In the genomic region with DNA sequence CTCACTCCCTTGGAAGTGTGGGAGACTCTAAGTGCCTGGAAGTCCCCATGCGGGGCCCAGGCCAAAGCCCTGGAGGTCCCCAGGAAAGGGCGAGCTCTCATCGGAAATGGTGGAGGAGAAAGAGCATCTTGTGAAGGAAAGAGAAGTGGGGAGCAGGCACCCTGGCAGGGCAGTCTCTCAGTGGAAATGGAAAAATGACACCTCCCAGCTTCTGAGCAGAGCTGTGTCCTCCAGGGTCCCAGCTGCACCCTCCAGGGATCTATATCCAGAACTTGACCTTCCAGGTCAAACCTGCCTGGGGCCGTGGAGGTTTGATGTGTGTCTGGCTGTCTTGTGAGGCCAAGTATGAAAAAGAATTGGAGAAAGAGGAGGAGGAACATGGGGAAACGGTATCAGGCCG, we compare ENCODE assay signal across 21 cellular contexts. TPM values are rescaled to one million over a fixed set of nuclear protein-coding genes. Genes with fewer than 3 reads are reported as not detected.
DNase-seq lines count a peak whose midpoint lies in the region; ATAC-seq and TF ChIP-seq lines count a peak whose summit lies in the region.
"Had no signal": no experiment of that assay in that cellular context is flagged by ENCODE, and none has a peak within 500 bp of the region (broad histone marks: within the 10 kb centered on the region; RNA-seq: fewer than 3 reads in every experiment).

No MANE protein-coding gene starts in this region.

- H3K27ac ChIP-seq in sigmoid colon, result no peak overlapping the region
- H3K27ac ChIP-seq: GM23248 had no signal

- no peaks in the 10 kb centered on the region for H3K4me1 ChIP-seq in sigmoid colon

- peaks cover 52% of the 10 kb centered on the region for H3K27me3 Mint-ChIP-seq in central memory CD8-positive, alpha-beta T cell

- 66 to 75% methylated on average over 6 of the region's 6 CpGs for WGBS in sigmoid colon, 2 donors

- TF ChIP-seq POLR2A in sigmoid colon (IDR thresholded peaks at IDR 0.05), result no peak

- H3K4me1 Mint-ChIP-seq in central memory CD8-positive, alpha-beta T cell, result no peaks in the 10 kb centered on the region

- no peak for DNase-seq in central memory CD8-positive, alpha-beta T cell (ENCODE audit: low spot score in 2 of 2)
- DNase-seq in mesenteric fat pad (ENCODE audit: low spot score) (peak; percentile 67), sigmoid colon (peak; percentile 46), NCI-H1105 (lab: John Stamatoyannopoulos, UW) (no peak), NCI-H526 treated with DMSO at 0.1 percent for 48 hours (lab: John Stamatoyannopoulos, UW) (no peak)
- DNase-seq: C1 segment of cervical spinal cord; Calu3; CD4-positive, alpha-beta memory T cell; COR-L47; DMS153; DND-41; GDM1; H9 had no signal

- no peaks in the 10 kb centered on the region for H3K9me3 Mint-ChIP-seq in central memory CD8-positive, alpha-beta T cell

- H3K36me3 ChIP-seq in sigmoid colon, result no peaks in the 10 kb centered on the region

- TF ChIP-seq EP300 in sigmoid colon (IDR thresholded peaks at IDR 0.05), result no peak

- peaks cover 0 to 31% (median 0%) of the 10 kb centered on the region in 3 donors for H3K27me3 ChIP-seq in sigmoid colon

- no peaks in the 10 kb centered on the region for H3K9me3 ChIP-seq in sigmoid colon

- no peak overlapping the region for H3K4me3 ChIP-seq in sigmoid colon
- H3K4me3 ChIP-seq: GM12878, GM23248 had no signal

- no peak for ATAC-seq in central memory CD8-positive, alpha-beta T cell (replicated peaks; ENCODE audit: extremely low read depth, poor library complexity, severe bottlenecking)
- no peak for ATAC-seq in HG02763 (IDR thresholded peaks at IDR 0.05; ENCODE audit: unreplicated experiment)
- ATAC-seq: GM12878, HCT116 had no signal

- intact Hi-C loops in sigmoid colon (cut with DNase I), result no loop called here

- H3K36me3 Mint-ChIP-seq in central memory CD8-positive, alpha-beta T cell (ENCODE audit: insufficient read depth), result no peaks in the 10 kb centered on the region
- H3K36me3 Mint-ChIP-seq: CD4-positive, alpha-beta memory T cell had no signal

- peak overlapping the region; percentile 58 for H3K27ac Mint-ChIP-seq in central memory CD8-positive, alpha-beta T cell (ENCODE audit: low read depth)
- H3K27ac Mint-ChIP-seq: CD4-positive, alpha-beta memory T cell; H9 had no signal

- no peak overlapping the region for H3K4me3 Mint-ChIP-seq in central memory CD8-positive, alpha-beta T cell
- H3K4me3 Mint-ChIP-seq: CD4-positive, alpha-beta memory T cell; H9 had no signal

- TF ChIP-seq CTCF in sigmoid colon (IDR thresholded peaks at IDR 0.05), result no peak

RNA-seq across cellular contexts. Expression of a gene that starts 29.5 kb away (rescaled TPM):
- not detected for total RNA-seq in mesenteric fat pad
- total RNA-seq in sigmoid colon, result not detected
- not detected for polyA plus RNA-seq in sigmoid colon
- total RNA-seq: A172; A673; Calu3; CD4-positive, alpha-beta memory T cell; GM12878; GM23248; H4; H9 had no signal
- polyA plus RNA-seq: BJ; CD4-positive, alpha-beta memory T cell; GM12878; GM23248 had no signal

Comparison
In these comparisons a context has a peak if more than half of its experiments do, and no peak if none do; other contexts are left out.
1. DNase-seq: peak in mesenteric fat pad (single experiment) and sigmoid colon (single experiment); none in central memory CD8-positive, alpha-beta T cell (0 of 2), NCI-H1105 (single experiment) and NCI-H526 treated with DMSO at 0.1 percent for 48 hours (single experiment).